9 cellular contexts compared by ENCODE assay signal in genomic region chr11:119389611-119390254, GRCh38.
DNase-seq lines count a peak whose midpoint lies in the region; ATAC-seq and TF ChIP-seq lines count a peak whose summit lies in the region.
"Had no signal": no experiment of that assay in that cellular context is flagged by ENCODE, and none has a peak within 500 bp of the region (broad histone marks: within the 10 kb centered on the region; RNA-seq: fewer than 3 reads in every experiment).

No MANE protein-coding gene starts in this region.

- H3K27me3 Mint-ChIP-seq in T-helper 2 cell treated with Interferon-gamma antibody and Interleukin-4, amounts not matched to agents 5 μg/mL and 100 μg/mL, for 36 hours (ENCODE audit: low read depth): peaks cover 10% of the 10 kb centered on the region

- no peaks in the 10 kb centered on the region for H3K9me3 Mint-ChIP-seq in T-helper 2 cell treated with Interferon-gamma antibody and Interleukin-4, amounts not matched to agents 5 μg/mL and 100 μg/mL, for 36 hours

- H3K27ac Mint-ChIP-seq in T-helper 2 cell treated with Interferon-gamma antibody and Interleukin-4, amounts not matched to agents 5 μg/mL and 100 μg/mL, for 36 hours: no peak overlapping the region

- no peaks in the 10 kb centered on the region for H3K4me1 Mint-ChIP-seq in T-helper 2 cell treated with Interferon-gamma antibody and Interleukin-4, amounts not matched to agents 5 μg/mL and 100 μg/mL, for 36 hours (ENCODE audit: low read depth)

- TF ChIP-seq CTCF in GM12864 (IDR thresholded peaks at IDR 0.05; ENCODE audit: low read depth, low read length, missing control alignments): peak; percentile 83
- peak; percentile 44 for TF ChIP-seq CTCF in fibroblast of pulmonary artery (IDR thresholded peaks at IDR 0.05; ENCODE audit: low read length, missing control alignments)

- H3K4me3 ChIP-seq in GM12864 (ENCODE audit: low read depth, low read length) (no peak overlapping the region), fibroblast of pulmonary artery (replicated peaks; ENCODE audit: low read depth, low read length) (no peak overlapping the region)
- H3K4me3 ChIP-seq: dorsolateral prefrontal cortex had no signal

- ATAC-seq in GM18861 (IDR thresholded peaks at IDR 0.05; ENCODE audit: unreplicated experiment): no peak

- H3K4me3 Mint-ChIP-seq in T-helper 2 cell treated with Interferon-gamma antibody and Interleukin-4, amounts not matched to agents 5 μg/mL and 100 μg/mL, for 36 hours: no peak overlapping the region

- DNase-seq in AG20443 (ENCODE audit: low spot score) (peak; percentile 32), GM12864 (ENCODE audit: low read depth) (no peak), NCI-H69 (lab: John Stamatoyannopoulos, UW) (peak; percentile 78), fibroblast of pulmonary artery (ENCODE audit: low read depth) (no peak), foreskin melanocyte (no peak), AG08396 (ENCODE audit: low spot score) (no peak)
- no peak for DNase-seq in T-helper 2 cell treated with Interferon-gamma antibody and Interleukin-4, amounts not matched to agents 5 μg/mL and 100 μg/mL, for 36 hours (ENCODE audit: low spot score)
- DNase-seq: dorsolateral prefrontal cortex had no signal

- no peaks in the 10 kb centered on the region for H3K36me3 Mint-ChIP-seq in T-helper 2 cell treated with Interferon-gamma antibody and Interleukin-4, amounts not matched to agents 5 μg/mL and 100 μg/mL, for 36 hours (ENCODE audit: low read depth)

Comparison
In these comparisons a context has a peak if more than half of its experiments do, and no peak if none do; other contexts are left out.
1. DNase-seq: peak in AG20443 (single experiment) and NCI-H69 (single experiment); none in GM12864 (single experiment), fibroblast of pulmonary artery (single experiment), foreskin melanocyte (single experiment), AG08396 (single experiment) and T-helper 2 cell treated with Interferon-gamma antibody and Interleukin-4, amounts not matched to agents 5 μg/mL and 100 μg/mL, for 36 hours (single experiment).